Comparison of ENCODE assay signal across 23 cellular contexts in genomic region chr21:42377211-42377950, GRCh38. TPM values are rescaled to one million over a fixed set of nuclear protein-coding genes. Genes with fewer than 3 reads are reported as not detected.
DNase-seq lines count a peak whose midpoint lies in the region; ATAC-seq, FAIRE-seq and TF ChIP-seq lines count a peak whose summit lies in the region.
"Had no signal": no experiment of that assay in that cellular context is flagged by ENCODE, and none has a peak within 500 bp of the region (broad histone marks: within the 10 kb centered on the region; RNA-seq: fewer than 3 reads in every experiment).

No MANE protein-coding gene starts in this region.

- POLR2A ChIA-PET in H1 (lab: Charles Lee; ENCODE audit: partially characterized antibody), result interaction anchor here (1.5 kb wide), 1 partner anchor 9 kb away, joined by 6 read pairs; no protein-coding TSS in a partner anchor

- H3K4me3 ChIP-seq in heart left ventricle, result no peak overlapping the region
- H3K4me3 ChIP-seq in H1 (ENCODE audit: extremely low read depth in 1 of 4, insufficient read depth in 2 of 4, low read depth in 3 of 4, low read length in 4 of 4), result no peak overlapping the region
- H3K4me3 ChIP-seq in osteoblast (ENCODE audit: insufficient read depth, low read length), result no peak overlapping the region
- H3K4me3 ChIP-seq: HAP-1, SJSA1 had no signal

- H3K18ac ChIP-seq in H1 (ENCODE audit: extremely low read depth, low read length), result no peak overlapping the region

- H3K36me3 ChIP-seq in heart left ventricle (no peaks in the 10 kb centered on the region), H1 (ENCODE audit: control insufficient read depth in 2 of 4, insufficient read depth in 4 of 4, low read length in 3 of 4) (no peaks in the 10 kb centered on the region), osteoblast (ENCODE audit: insufficient read depth, low read length) (no peaks in the 10 kb centered on the region)
- H3K36me3 ChIP-seq: HAP-1, SJSA1 had no signal

- 73 to 81% (median 77%) methylated on average over 24 of the region's 24 CpGs for whole genome bisulfite sequencing in heart left ventricle, 4 donors
- WGBS in H1 (ENCODE audit: extremely low coverage in 1 of 2, insufficient coverage in 1 of 2, insufficient read length in 1 of 2, insufficient replicate concordance in 2 of 2, low coverage in 1 of 2, low lambda C conversion rate in 2 of 2, missing lambda C conversion rate in 1 of 2), 2 experiments, result 88% methylated on average over 24 of the region's 24 CpGs; no CpG with 5 or more reads in 1 of the 2 experiments

- no peak overlapping the region for H4K5ac ChIP-seq in H1 (ENCODE audit: insufficient read length, low read depth, low read length)

- no peak overlapping the region for H4K91ac ChIP-seq in H1 (replicated peaks; ENCODE audit: insufficient read length, low read length)

- H2BK120ac ChIP-seq in H1 (replicated peaks; ENCODE audit: low read depth, low read length), result no peak overlapping the region

- no peak for TF ChIP-seq RAD21 in H1 (IDR thresholded peaks at IDR 0.05 in 1 of 2, conservative IDR thresholded peaks at IDR 0.05 in 1 of 2; ENCODE audit: low read depth in 2 of 2, low read length in 2 of 2)

- intact Hi-C loops in cardiac septum (cut with DNase I), result no loop called here
- intact Hi-C loops in heart left ventricle (cut with DNase I), result no loop called here

- H3K9ac ChIP-seq in H1 (replicated peaks in 1 of 4; ENCODE audit: extremely low read depth in 1 of 4, low read depth in 3 of 4, low read length in 3 of 4), result no peak overlapping the region

- H3K23me2 ChIP-seq in H1 (ENCODE audit: low read depth, low read length), result no peaks in the 10 kb centered on the region

- H4K8ac ChIP-seq in H1 (ENCODE audit: extremely low read depth, insufficient read depth, low read length), result no peak overlapping the region

- peaks cover 0 to 28% (median 3%) of the 10 kb centered on the region in 9 donors for H3K27me3 ChIP-seq in heart left ventricle
- H3K27me3 ChIP-seq in H1 (replicated peaks in 1 of 4; ENCODE audit: control insufficient read depth in 3 of 4, extremely low read depth in 1 of 4, insufficient read depth in 3 of 4, low read length in 3 of 4), result no peaks in the 10 kb centered on the region; a peak in 1 of 7 replicates
- no peaks in the 10 kb centered on the region for H3K27me3 ChIP-seq in osteoblast (ENCODE audit: insufficient read depth, low read length)
- H3K27me3 ChIP-seq: SJSA1 had no signal

- ATAC-seq in heart left ventricle (no peak), GM21737 (IDR thresholded peaks at IDR 0.05; ENCODE audit: unreplicated experiment) (no peak), HG03159 (IDR thresholded peaks at IDR 0.05; ENCODE audit: unreplicated experiment) (no peak)

- CTCF ChIA-PET in H1 (lab: Charles Lee; ENCODE audit: partially characterized antibody), result interaction anchor here (1.2 to 3.2 kb wide), 7 partner anchors 10 to 232 kb away, joined by 3 to 16 read pairs (median 7); partner anchors contain the start of gene TFF1

- no peak overlapping the region for H2BK20ac ChIP-seq in H1 (ENCODE audit: low read length)

- FAIRE-seq in H1 (lab: Jason Lieb, UNC), result no peak
- FAIRE-seq: GM12892 had no signal

- H3K56ac ChIP-seq in H1 (replicated peaks; ENCODE audit: insufficient read length, low read depth, low read length), result no peak overlapping the region

- no peak overlapping the region for H2BK15ac ChIP-seq in H1 (ENCODE audit: low read length)

- H3K79me1 ChIP-seq in H1 (ENCODE audit: low read depth, low read length), result no peaks in the 10 kb centered on the region; the same call in 1 of the 2 replicates

- H2AFZ ChIP-seq in H1 (ENCODE audit: low read length), result no peak overlapping the region
- H2AFZ ChIP-seq in osteoblast (ENCODE audit: low read length), result no peak overlapping the region

- no peak overlapping the region for H3K14ac ChIP-seq in H1 (ENCODE audit: insufficient read length)

- no peak overlapping the region for H3K4me2 ChIP-seq in H1 (ENCODE audit: insufficient read depth in 1 of 2, low read depth in 2 of 2, low read length in 2 of 2)
- no peak overlapping the region for H3K4me2 ChIP-seq in osteoblast (ENCODE audit: insufficient read depth, low read length)

- H2BK12ac ChIP-seq in H1 (ENCODE audit: low read depth, low read length), result peak overlapping the region; percentile 39; the same call in 1 of the 2 replicates

- H3K4ac ChIP-seq in H1 (replicated peaks; ENCODE audit: insufficient read length, low read depth, low read length), result no peak overlapping the region

- no peak for TF ChIP-seq EP300 in H1 (IDR thresholded peaks at IDR 0.05; ENCODE audit: borderline replicate concordance in 1 of 2, low read depth in 2 of 2, low read length in 2 of 2)

- H4K20me1 ChIP-seq in H1 (replicated peaks in 1 of 2; ENCODE audit: control insufficient read depth in 1 of 2, insufficient read depth in 2 of 2, low read length in 2 of 2) (no peaks in the 10 kb centered on the region), osteoblast (ENCODE audit: insufficient read depth, low read length) (no peaks in the 10 kb centered on the region)

- DNase-seq in cardiac septum (ENCODE audit: low spot score) (peak; percentile 39), heart left ventricle (no peak), H1 (ENCODE audit: low read depth in 1 of 2, low spot score in 2 of 2) (no peak), osteoblast (ENCODE audit: insufficient read length, low spot score, missing footprints) (peak; percentile 79), AML-193 (lab: John Stamatoyannopoulos, UW) (no peak), RKO (ENCODE audit: low spot score) (no peak)
- DNase-seq: COR-L47; GF-D8; IMR-90; Kasumi-1; NCI-H1105; NCI-H1694; NK-92 treated with Interleukin-12 subunit alpha and Interleukin-12 subunit beta, amount 100 ng/mL, for 24 hours had no signal

- no peak overlapping the region for H2AK5ac ChIP-seq in H1 (ENCODE audit: low read depth, low read length)

- H3K27ac ChIP-seq in heart left ventricle, result no peak overlapping the region
- no peak overlapping the region for H3K27ac ChIP-seq in H1 (ENCODE audit: low read depth, low read length)
- H3K27ac ChIP-seq in osteoblast (ENCODE audit: low read depth, low read length), result no peak overlapping the region
- H3K27ac ChIP-seq: SJSA1 had no signal

- H3K23ac ChIP-seq in H1 (ENCODE audit: insufficient read length), result no peak overlapping the region

- TF ChIP-seq POLR2A in heart left ventricle (IDR thresholded peaks at IDR 0.05) (no peak), H1 (IDR thresholded peaks at IDR 0.05; ENCODE audit: control extremely low read depth in 1 of 2, low read depth in 2 of 2, low read length in 2 of 2) (no peak)

- H3K79me2 ChIP-seq in H1 (ENCODE audit: control insufficient read depth in 1 of 2, insufficient read depth in 2 of 2, low read length in 2 of 2) (no peaks in the 10 kb centered on the region), osteoblast (ENCODE audit: insufficient read depth, low read length) (no peaks in the 10 kb centered on the region)

- no peak for TF ChIP-seq CTCF in heart left ventricle (IDR thresholded peaks at IDR 0.05)
- TF ChIP-seq CTCF in H1 (IDR thresholded peaks at IDR 0.05; ENCODE audit: control extremely low read depth in 1 of 3, insufficient read depth in 1 of 3, low read depth in 1 of 3, low read length in 3 of 3), result no peak
- no peak for TF ChIP-seq CTCF in osteoblast (IDR thresholded peaks at IDR 0.05; ENCODE audit: extremely low read depth, low read depth, low read length)

- H3K9me3 ChIP-seq in heart left ventricle, result peaks cover 0 to 13% (median 3%) of the 10 kb centered on the region in 12 donors
- no peaks in the 10 kb centered on the region for H3K9me3 ChIP-seq in H1 (ENCODE audit: insufficient read depth in 2 of 2, low read depth in 1 of 2, low read length in 1 of 2)
- no peaks in the 10 kb centered on the region for H3K9me3 ChIP-seq in osteoblast (ENCODE audit: low read depth, low read length)
- H3K9me3 ChIP-seq: HAP-1 had no signal

- H3K4me1 ChIP-seq in heart left ventricle, result no peaks in the 10 kb centered on the region
- H3K4me1 ChIP-seq in H1 (replicated peaks in 1 of 4; ENCODE audit: control insufficient read depth in 3 of 4, insufficient read depth in 4 of 4, low read length in 3 of 4), result peaks cover 0 to 7% (median 0%) of the 10 kb centered on the region in 4 experiments; a peak in 5 of 7 replicates
- no peaks in the 10 kb centered on the region for H3K4me1 ChIP-seq in osteoblast (ENCODE audit: insufficient read depth, low read length)
- H3K4me1 ChIP-seq: HAP-1, SJSA1 had no signal

- H2BK5ac ChIP-seq in H1 (ENCODE audit: low read depth, low read length), result no peak overlapping the region

RNA-seq across cellular contexts. Expression of gene TFF1, which starts 11.0 kb away (rescaled TPM):
- total RNA-seq in cardiac septum (not detected), heart left ventricle (not detected), osteoblast (not detected in 2 replicates)
- polyA plus RNA-seq in heart left ventricle (not detected), H1 (2011; rRNA removed) (not detected in 2 replicates)
- not detected in 2 replicates for total RNA-seq in H1 (2021; fragmentation: NEBNext Ultra II Directional; extraction: Animal tissue kit (Norgen Biotek cat#: 25700))
- not detected for polyA plus RNA-seq in H1 (2011; cell fraction: cytosol; rRNA removed)
- not detected for polyA plus RNA-seq in H1 (2011; cell fraction: nucleus; rRNA removed)
- not detected in 4 replicates for polyA plus RNA-seq in H1 (2012, experiment 1 of 2)
- not detected for polyA plus RNA-seq in H1 (2012, experiment 2 of 2)
- not detected for polyA plus RNA-seq in H1 (2013, experiment 1 of 2)
- not detected for polyA plus RNA-seq in H1 (2013, experiment 2 of 2)
- polyA minus RNA-seq in H1 (2011; rRNA and poly(A)+ RNA removed), result not detected in 2 replicates
- not detected for polyA minus RNA-seq in H1 (2011; cell fraction: cytosol; rRNA and poly(A)+ RNA removed)
- polyA minus RNA-seq in H1 (2011; cell fraction: nucleus; rRNA and poly(A)+ RNA removed), result not detected
- total RNA-seq: A673, Daoy, HT1080, IMR-90, OCI-LY7, SJSA1 had no signal
- polyA plus RNA-seq: CD14-positive monocyte, IMR-90 had no signal

RNA-seq across cellular contexts. Expression of gene TMPRSS3, which starts 18.5 kb away (rescaled TPM):
- total RNA-seq in cardiac septum (not detected), heart left ventricle (1 to 10 TPM in 1 of 9 donors, under 1 TPM in 1, not detected in 7; 0.59 to 2.7 TPM), osteoblast (not detected in 2 replicates)
- polyA plus RNA-seq in heart left ventricle (not detected), H1 (2011; rRNA removed) (0.38 and 0.75 TPM in 2 replicates)
- total RNA-seq in H1 (2021; fragmentation: NEBNext Ultra II Directional; extraction: Animal tissue kit (Norgen Biotek cat#: 25700)), result not detected in 2 replicates
- 0.61 TPM for polyA plus RNA-seq in H1 (2011; cell fraction: cytosol; rRNA removed)
- polyA plus RNA-seq in H1 (2011; cell fraction: nucleus; rRNA removed), result 0.63 TPM
- 0.19 to 0.52 TPM (median 0.36 TPM) in 3 of 4 replicates, not detected in the other for polyA plus RNA-seq in H1 (2012, experiment 1 of 2)
- 0.16 TPM for polyA plus RNA-seq in H1 (2012, experiment 2 of 2)
- 0.06 TPM for polyA plus RNA-seq in H1 (2013, experiment 1 of 2)
- 0.13 TPM for polyA plus RNA-seq in H1 (2013, experiment 2 of 2)
- 0.44 and 0.63 TPM in 2 replicates for polyA minus RNA-seq in H1 (2011; rRNA and poly(A)+ RNA removed)
- not detected for polyA minus RNA-seq in H1 (2011; cell fraction: cytosol; rRNA and poly(A)+ RNA removed)
- polyA minus RNA-seq in H1 (2011; cell fraction: nucleus; rRNA and poly(A)+ RNA removed), result 1.3 TPM
- total RNA-seq: A673, HT1080, IMR-90, OCI-LY7 had no signal
- polyA plus RNA-seq: IMR-90 had no signal

RNA-seq across cellular contexts. Expression of gene UBASH3A, which starts 26.3 kb away (rescaled TPM):
- total RNA-seq in cardiac septum, result not detected
- total RNA-seq in heart left ventricle, result 1 to 10 TPM in 1 of 9 donors, under 1 TPM in 1, not detected in 7; 0.86 to 2.4 TPM
- polyA plus RNA-seq in heart left ventricle, result under 1 TPM; 0.04 to 0.08 TPM
- not detected in 2 replicates for total RNA-seq in H1 (2021; fragmentation: NEBNext Ultra II Directional; extraction: Animal tissue kit (Norgen Biotek cat#: 25700))
- not detected in 2 replicates for polyA plus RNA-seq in H1 (2011; rRNA removed)
- polyA plus RNA-seq in H1 (2011; cell fraction: cytosol; rRNA removed), result not detected
- not detected for polyA plus RNA-seq in H1 (2011; cell fraction: nucleus; rRNA removed)
- polyA plus RNA-seq in H1 (2012, experiment 1 of 2), result not detected in 4 replicates
- polyA plus RNA-seq in H1 (2012, experiment 2 of 2), result not detected
- not detected for polyA plus RNA-seq in H1 (2013, experiment 1 of 2)
- polyA plus RNA-seq in H1 (2013, experiment 2 of 2), result not detected
- 0.19 TPM in 1 of 2 replicates, not detected in the other for polyA minus RNA-seq in H1 (2011; rRNA and poly(A)+ RNA removed)
- not detected for polyA minus RNA-seq in H1 (2011; cell fraction: cytosol; rRNA and poly(A)+ RNA removed)
- not detected for polyA minus RNA-seq in H1 (2011; cell fraction: nucleus; rRNA and poly(A)+ RNA removed)
- not detected in 2 replicates for total RNA-seq in osteoblast
- total RNA-seq: A673, Daoy, HT1080, IMR-90, OCI-LY7, SJSA1 had no signal
- polyA plus RNA-seq: CD14-positive monocyte, IMR-90 had no signal

RNA-seq across cellular contexts. Expression of gene TFF2, which starts 26.6 kb away (rescaled TPM):
- not detected for total RNA-seq in cardiac septum
- total RNA-seq in heart left ventricle, result not detected
- not detected for polyA plus RNA-seq in heart left ventricle
- total RNA-seq in H1 (2021; fragmentation: NEBNext Ultra II Directional; extraction: Animal tissue kit (Norgen Biotek cat#: 25700)), result not detected in 2 replicates
- not detected in 2 replicates for polyA plus RNA-seq in H1 (2011; rRNA removed)
- polyA plus RNA-seq in H1 (2011; cell fraction: cytosol; rRNA removed), result not detected
- not detected for polyA plus RNA-seq in H1 (2011; cell fraction: nucleus; rRNA removed)
- not detected in 4 replicates for polyA plus RNA-seq in H1 (2012, experiment 1 of 2)
- not detected for polyA plus RNA-seq in H1 (2012, experiment 2 of 2)
- not detected for polyA plus RNA-seq in H1 (2013, experiment 1 of 2)
- not detected for polyA plus RNA-seq in H1 (2013, experiment 2 of 2)
- polyA minus RNA-seq in H1 (2011; rRNA and poly(A)+ RNA removed), result not detected in 2 replicates
- not detected for polyA minus RNA-seq in H1 (2011; cell fraction: cytosol; rRNA and poly(A)+ RNA removed)
- not detected for polyA minus RNA-seq in H1 (2011; cell fraction: nucleus; rRNA and poly(A)+ RNA removed)
- not detected in 2 replicates for total RNA-seq in osteoblast
- total RNA-seq: A673, Daoy, HT1080, IMR-90, OCI-LY7, SJSA1 had no signal
- polyA plus RNA-seq: CD14-positive monocyte, IMR-90 had no signal

Comparison
In these comparisons a context has a peak if more than half of its experiments do, and no peak if none do; other contexts are left out.
1. DNase-seq: peak in cardiac septum (single experiment) and osteoblast (single experiment); none in heart left ventricle (0 of 5), H1 (0 of 2), AML-193 (0 of 2) and RKO (single experiment).